In genomic region chr1:180482425-180483275, GRCh38 we compare ENCODE assay signal across 8 cellular contexts. TPM values are rescaled to one million over a fixed set of nuclear protein-coding genes. Genes with fewer than 3 reads are reported as not detected.
DNase-seq lines count a peak whose midpoint lies in the region; ATAC-seq and TF ChIP-seq lines count a peak whose summit lies in the region.

No MANE protein-coding gene starts in this region.

- no peaks in the 10 kb centered on the region for H3K9me3 ChIP-seq in neutrophil

- no peaks in the 10 kb centered on the region for H3K27me3 Mint-ChIP-seq in activated T-cell treated with anti-CD3 and anti-CD28 coated beads, Interleukin-2, amount 50 U/mL, for 72 hours (ENCODE audit: low read depth)
- no peaks in the 10 kb centered on the region for H3K27me3 Mint-ChIP-seq in activated T-cell treated with anti-CD3 and anti-CD28 coated beads, Interleukin-2, amount 50 U/mL, for 4 hours (ENCODE audit: low read depth)

- H3K4me1 ChIP-seq in neutrophil (ENCODE audit: control insufficient read depth in 1 of 2, insufficient read depth in 1 of 2, low read depth in 1 of 2, low read length in 1 of 2), result peaks cover 0 to 3% of the 10 kb centered on the region in 2 experiments

- H3K4me3 ChIP-seq in LNCaP clone FGC (ENCODE audit: low read depth, low read length) (no peak overlapping the region), neutrophil (ENCODE audit: low read depth in 1 of 2, low read length in 1 of 2) (no peak overlapping the region)

- no peaks in the 10 kb centered on the region for H3K27me3 ChIP-seq in neutrophil

- H3K27ac Mint-ChIP-seq in activated T-cell treated with anti-CD3 and anti-CD28 coated beads, Interleukin-2, amount 50 U/mL, for 72 hours, result no peak overlapping the region

- peaks cover 28% of the 10 kb centered on the region for H3K4me1 Mint-ChIP-seq in activated T-cell treated with anti-CD3 and anti-CD28 coated beads, Interleukin-2, amount 50 U/mL, for 72 hours (ENCODE audit: low read depth)
- peaks cover 17% of the 10 kb centered on the region for H3K4me1 Mint-ChIP-seq in activated T-cell treated with anti-CD3 and anti-CD28 coated beads, Interleukin-2, amount 50 U/mL, for 4 hours (ENCODE audit: low read depth)

- H3K36me3 ChIP-seq in neutrophil, result no peaks in the 10 kb centered on the region

- H3K4me3 Mint-ChIP-seq in activated T-cell treated with anti-CD3 and anti-CD28 coated beads, Interleukin-2, amount 50 U/mL, for 72 hours, result peak overlapping the region; percentile 16 to 60
- no peak overlapping the region for H3K4me3 Mint-ChIP-seq in activated T-cell treated with anti-CD3 and anti-CD28 coated beads, Interleukin-2, amount 50 U/mL, for 4 hours

- TF ChIP-seq CTCF in LNCaP clone FGC (IDR thresholded peaks at IDR 0.05; ENCODE audit: control insufficient read depth, extremely low read depth, insufficient read depth) (peak; percentile 67), neutrophil (IDR thresholded peaks at IDR 0.05) (peak; percentile 74)

- ATAC-seq in activated T-cell treated with anti-CD3 and anti-CD28 coated beads, Interleukin-2, amount 50 U/mL, for 72 hours (replicated peaks in 1 of 2), result peak in 1 of 2 donors; percentile 24
- ATAC-seq in activated T-cell treated with anti-CD3 and anti-CD28 coated beads, Interleukin-2, amount 50 U/mL, for 4 hours, result no peak
- ATAC-seq in GM21619 (IDR thresholded peaks at IDR 0.05; ENCODE audit: unreplicated experiment) (no peak), GM21515 (IDR thresholded peaks at IDR 0.05; ENCODE audit: unreplicated experiment) (no peak)

- peak in 1 of 2 donors; percentile 25 for DNase-seq in activated T-cell treated with anti-CD3 and anti-CD28 coated beads, Interleukin-2, amount 50 U/mL, for 72 hours
- no peak for DNase-seq in activated T-cell treated with anti-CD3 and anti-CD28 coated beads, Interleukin-2, amount 50 U/mL, for 4 hours
- DNase-seq in LNCaP clone FGC (ENCODE audit: low read depth) (no peak), SK-N-DZ (ENCODE audit: low spot score) (peak; percentile 48), erythroblast (lab: John Stamatoyannopoulos, UW) (peak; percentile 57 to 76)

- no peak for TF ChIP-seq POLR2A in erythroblast (IDR thresholded peaks at IDR 0.05; ENCODE audit: low read length)

- H3K36me3 Mint-ChIP-seq in activated T-cell treated with anti-CD3 and anti-CD28 coated beads, Interleukin-2, amount 50 U/mL, for 72 hours (ENCODE audit: insufficient read depth in 2 of 2), result peaks cover 0 to 16% of the 10 kb centered on the region in 2 donors
- H3K36me3 Mint-ChIP-seq in activated T-cell treated with anti-CD3 and anti-CD28 coated beads, Interleukin-2, amount 50 U/mL, for 4 hours (ENCODE audit: insufficient read depth), result peaks cover 31% of the 10 kb centered on the region

- no peak overlapping the region for H3K27ac ChIP-seq in neutrophil

- no peaks in the 10 kb centered on the region for H3K9me3 Mint-ChIP-seq in activated T-cell treated with anti-CD3 and anti-CD28 coated beads, Interleukin-2, amount 50 U/mL, for 72 hours
- no peaks in the 10 kb centered on the region for H3K9me3 Mint-ChIP-seq in activated T-cell treated with anti-CD3 and anti-CD28 coated beads, Interleukin-2, amount 50 U/mL, for 4 hours

RNA-seq across cellular contexts. Expression of gene ACBD6, which starts 19.7 kb away (rescaled TPM):
- 10 to 100 TPM; 58.2 to 59.8 TPM for total RNA-seq in activated T-cell treated with anti-CD3 and anti-CD28 coated beads, Interleukin-2, amount 50 U/mL, for 72 hours
- 10 to 100 TPM; 54.9 to 63.6 (median 60.7) TPM for total RNA-seq in activated T-cell treated with anti-CD3 and anti-CD28 coated beads, Interleukin-2, amount 50 U/mL, for 4 hours
- polyA plus RNA-seq in SK-N-DZ (2014; cell fraction: cytosol; rRNA removed), result 58.9 and 72.3 TPM in 2 replicates
- 86.0 and 102 TPM in 2 replicates for polyA plus RNA-seq in SK-N-DZ (2014; cell fraction: nucleus; rRNA removed)

Comparison
In these comparisons a context has a peak if more than half of its experiments do, and no peak if none do; other contexts are left out.
1. DNase-seq: peak in SK-N-DZ (single experiment) and erythroblast (2 of 2); none in activated T-cell treated with anti-CD3 and anti-CD28 coated beads, Interleukin-2, amount 50 U/mL, for 4 hours (single experiment) and LNCaP clone FGC (single experiment).